18 cellular contexts compared by ENCODE assay signal in the genomic region with DNA sequence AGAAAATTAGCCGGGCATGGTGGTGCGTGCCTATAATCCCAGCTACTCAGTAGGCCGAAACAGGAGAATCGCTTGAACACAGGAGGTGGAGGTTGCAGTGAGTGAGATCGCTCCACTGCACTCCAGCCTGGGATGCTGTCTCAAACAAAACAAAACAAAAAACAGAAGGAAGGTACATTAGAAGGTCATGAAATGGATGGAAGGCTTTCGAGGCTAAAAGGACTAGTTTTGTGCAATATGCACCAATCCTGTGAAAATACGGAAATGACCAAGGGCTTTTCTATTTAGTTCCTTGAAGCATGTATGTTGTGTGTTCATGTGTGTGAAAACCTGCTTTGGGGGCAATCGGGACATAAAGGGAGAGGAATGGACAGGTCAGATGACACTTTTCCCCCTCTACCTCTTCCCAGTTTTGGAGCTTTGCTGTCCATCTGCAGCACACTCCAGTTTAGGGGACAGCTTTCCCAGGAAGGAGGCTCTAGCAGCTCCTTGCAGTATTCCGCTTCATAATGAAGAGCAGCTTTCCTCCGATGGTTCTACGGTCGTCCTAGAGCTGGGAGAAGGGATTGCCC.
"Had no signal": no experiment of that assay in that cellular context is flagged by ENCODE, and none has a peak within 500 bp of the region (broad histone marks: within the 10 kb centered on the region; RNA-seq: fewer than 3 reads in every experiment).

No MANE protein-coding gene starts in this region.

- H3K9me3 ChIP-seq: colonic mucosa, gastrocnemius medialis, lower lobe of right lung, psoas muscle, stomach, thoracic aorta, transverse colon had no signal

- H3K4me3 Mint-ChIP-seq: memory B cell; natural killer cell treated with Interleukin-12 subunit alpha and Interleukin-12 subunit beta and Interleukin-15 and Interleukin-18, amount 100 ng/mL, for 72 hours had no signal

- DNase-seq: colonic mucosa; dermis blood vessel endothelial cell; gastrocnemius medialis; glutamatergic neuron; islet precursor cell; lower lobe of right lung; midbrain; psoas muscle; retina; stimulated activated naive CD4-positive, alpha-beta T cell; stomach; substantia nigra; transverse colon had no signal

- ATAC-seq: gastrocnemius medialis; left lobe of liver; lower lobe of right lung; natural killer cell treated with Interleukin-12 subunit alpha and Interleukin-12 subunit beta and Interleukin-15 and Interleukin-18, amount 100 ng/mL, for 72 hours; psoas muscle; sciatic nerve had no signal

- H3K4me3 ChIP-seq: colonic mucosa, gastrocnemius medialis, lower lobe of right lung, psoas muscle, stomach, thoracic aorta, transverse colon had no signal

- H3K4me1 Mint-ChIP-seq: memory B cell had no signal

- H3K27me3 ChIP-seq: colonic mucosa, gastrocnemius medialis, stomach, transverse colon had no signal

- H3K27ac Mint-ChIP-seq: memory B cell; natural killer cell treated with Interleukin-12 subunit alpha and Interleukin-12 subunit beta and Interleukin-15 and Interleukin-18, amount 100 ng/mL, for 72 hours had no signal

- H3K36me3 Mint-ChIP-seq: memory B cell; natural killer cell treated with Interleukin-12 subunit alpha and Interleukin-12 subunit beta and Interleukin-15 and Interleukin-18, amount 100 ng/mL, for 72 hours had no signal

- H3K27ac ChIP-seq: colonic mucosa, gastrocnemius medialis, lower lobe of right lung, psoas muscle, stomach, thoracic aorta, transverse colon had no signal

- H3K9me3 Mint-ChIP-seq: memory B cell; natural killer cell treated with Interleukin-12 subunit alpha and Interleukin-12 subunit beta and Interleukin-15 and Interleukin-18, amount 100 ng/mL, for 72 hours had no signal

- H3K36me3 ChIP-seq: colonic mucosa, gastrocnemius medialis, transverse colon had no signal
